Comparison of ENCODE assay signal across 18 cellular contexts in genomic region chr4:94726524-94727123, GRCh38. TPM values are rescaled to one million over a fixed set of nuclear protein-coding genes. Genes with fewer than 3 reads are reported as not detected.
A peak's percentile ranks its signal among the peaks of the same experiment; 100 is the strongest.
DNase-seq lines count a peak whose midpoint lies in the region; ATAC-seq and TF ChIP-seq lines count a peak whose summit lies in the region.
"Had no signal": no experiment of that assay in that cellular context is flagged by ENCODE, and none has a peak within 500 bp of the region (broad histone marks: within the 10 kb centered on the region; RNA-seq: fewer than 3 reads in every experiment).

No MANE protein-coding gene starts in this region.

- TF ChIP-seq CTCF in HEK293 (tag by site-specific recombination; IDR thresholded peaks at IDR 0.05) (no peak), nephron (IDR thresholded peaks at IDR 0.05; ENCODE audit: unreplicated experiment in 3 of 3) (no peak), foreskin keratinocyte (conservative IDR thresholded peaks at IDR 0.05) (no peak), gastroesophageal sphincter (IDR thresholded peaks at IDR 0.05) (no peak)

- POLR2A ChIA-PET in HEK293 (lab: Yijun Ruan, JAX): no interaction called here

- H3K27me3 Mint-ChIP-seq in activated T-cell treated with anti-CD3 and anti-CD28 coated beads, Interleukin-2, amount 50 U/mL, for 72 hours (ENCODE audit: low read depth): peaks cover 6% of the 10 kb centered on the region
- H3K27me3 Mint-ChIP-seq in nephron (ENCODE audit: low read depth): no peaks in the 10 kb centered on the region
- peaks cover 6% of the 10 kb centered on the region for H3K27me3 Mint-ChIP-seq in activated CD4-positive, alpha-beta T cell treated with anti-CD3 and anti-CD28 coated beads, Interleukin-2, amount 10 ng/mL, durations not matched to agents 24 days and 14 days
- H3K27me3 Mint-ChIP-seq: CD4-positive, alpha-beta memory T cell had no signal

- H3K9me3 Mint-ChIP-seq in activated T-cell treated with anti-CD3 and anti-CD28 coated beads, Interleukin-2, amount 50 U/mL, for 72 hours: no peaks in the 10 kb centered on the region
- H3K9me3 Mint-ChIP-seq in nephron: no peaks in the 10 kb centered on the region
- H3K9me3 Mint-ChIP-seq in activated CD4-positive, alpha-beta T cell treated with anti-CD3 and anti-CD28 coated beads, Interleukin-2, amount 10 ng/mL, durations not matched to agents 24 days and 14 days: no peaks in the 10 kb centered on the region
- H3K9me3 Mint-ChIP-seq: CD4-positive, alpha-beta memory T cell had no signal

- peaks cover 33% of the 10 kb centered on the region for H3K27me3 ChIP-seq in foreskin keratinocyte
- no peaks in the 10 kb centered on the region for H3K27me3 ChIP-seq in gastroesophageal sphincter

- H3K4me3 ChIP-seq in HEK293 (ENCODE audit: low read depth, low read length): no peak overlapping the region
- H3K4me3 ChIP-seq in gastroesophageal sphincter: no peak overlapping the region

- H3K9me3 ChIP-seq in HEK293 (ENCODE audit: control insufficient read depth, insufficient read depth, low read depth, low read length): no peaks in the 10 kb centered on the region
- no peaks in the 10 kb centered on the region for H3K9me3 ChIP-seq in gastroesophageal sphincter

- 43 to 64% methylated on average over 1 of the region's 1 CpG for WGBS in gastroesophageal sphincter (ENCODE audit: low coverage in 1 of 2), 2 donors

- TF ChIP-seq POLR2A in gastroesophageal sphincter (IDR thresholded peaks at IDR 0.05): no peak

- no peak for ATAC-seq in activated T-cell treated with anti-CD3 and anti-CD28 coated beads, Interleukin-2, amount 50 U/mL, for 72 hours (replicated peaks in 1 of 2)
- no peak for ATAC-seq in foreskin keratinocyte
- ATAC-seq in gastroesophageal sphincter: no peak
- ATAC-seq: HCT116 had no signal

- H3K36me3 Mint-ChIP-seq in activated T-cell treated with anti-CD3 and anti-CD28 coated beads, Interleukin-2, amount 50 U/mL, for 72 hours (ENCODE audit: insufficient read depth in 2 of 2): no peaks in the 10 kb centered on the region
- no peaks in the 10 kb centered on the region for H3K36me3 Mint-ChIP-seq in nephron (ENCODE audit: low read depth)
- H3K36me3 Mint-ChIP-seq in activated CD4-positive, alpha-beta T cell treated with anti-CD3 and anti-CD28 coated beads, Interleukin-2, amount 10 ng/mL, durations not matched to agents 24 days and 14 days (ENCODE audit: low read depth): no peaks in the 10 kb centered on the region
- H3K36me3 Mint-ChIP-seq: CD4-positive, alpha-beta memory T cell had no signal

- H3K27ac Mint-ChIP-seq in activated T-cell treated with anti-CD3 and anti-CD28 coated beads, Interleukin-2, amount 50 U/mL, for 72 hours: peak overlapping the region; percentile 62
- peak overlapping the region in 2 of 3 experiments; percentile 38 to 46 for H3K27ac Mint-ChIP-seq in nephron
- no peak overlapping the region for H3K27ac Mint-ChIP-seq in activated CD4-positive, alpha-beta T cell treated with anti-CD3 and anti-CD28 coated beads, Interleukin-2, amount 10 ng/mL, durations not matched to agents 24 days and 14 days
- H3K27ac Mint-ChIP-seq: CD4-positive, alpha-beta memory T cell had no signal

- intact Hi-C loops in activated CD4-positive, alpha-beta T cell treated with anti-CD3 and anti-CD28 coated beads, Interleukin-2, amount 10 ng/mL, durations not matched to agents 24 days and 14 days (cut with micrococcal nuclease): no loop called here

- no peaks in the 10 kb centered on the region for H3K36me3 ChIP-seq in HEK293 (ENCODE audit: control insufficient read depth in 2 of 2, insufficient read depth in 1 of 2, low read length in 2 of 2)
- H3K36me3 ChIP-seq in gastroesophageal sphincter: no peaks in the 10 kb centered on the region

- CTCF ChIA-PET in HEK293 (lab: Yijun Ruan, JAX): no interaction called here

- TF ChIP-seq EP300 in gastroesophageal sphincter (IDR thresholded peaks at IDR 0.05): no peak

- no peaks in the 10 kb centered on the region for H3K4me1 Mint-ChIP-seq in activated T-cell treated with anti-CD3 and anti-CD28 coated beads, Interleukin-2, amount 50 U/mL, for 72 hours (ENCODE audit: low read depth)
- peaks cover 6% of the 10 kb centered on the region for H3K4me1 Mint-ChIP-seq in nephron
- H3K4me1 Mint-ChIP-seq in activated CD4-positive, alpha-beta T cell treated with anti-CD3 and anti-CD28 coated beads, Interleukin-2, amount 10 ng/mL, durations not matched to agents 24 days and 14 days: no peaks in the 10 kb centered on the region
- H3K4me1 Mint-ChIP-seq: CD4-positive, alpha-beta memory T cell had no signal

- H3K27ac ChIP-seq in HEK293 (ENCODE audit: extremely low read depth, low read depth, low read length) (no peak overlapping the region), foreskin keratinocyte (no peak overlapping the region), gastroesophageal sphincter (no peak overlapping the region)
- H3K27ac ChIP-seq: 22Rv1, HL-60 had no signal

- H3K4me1 ChIP-seq in HEK293 (ENCODE audit: control insufficient read depth, insufficient read depth, low read length) (no peaks in the 10 kb centered on the region), foreskin keratinocyte (no peaks in the 10 kb centered on the region), gastroesophageal sphincter (no peaks in the 10 kb centered on the region)

- DNase-seq in activated T-cell treated with anti-CD3 and anti-CD28 coated beads, Interleukin-2, amount 50 U/mL, for 72 hours: no peak
- DNase-seq in activated T-cell treated with anti-CD3 and anti-CD28 coated beads, Interleukin-2, amount 50 U/mL, for 1 hour: no peak
- DNase-seq in foreskin keratinocyte (no peak), DMS 273 (lab: John Stamatoyannopoulos, UW; ENCODE audit: unreplicated experiment) (no peak)
- DNase-seq in activated CD4-positive, alpha-beta T cell treated with anti-CD3 and anti-CD28 coated beads, Interleukin-2, amount 10 ng/mL, durations not matched to agents 24 days and 14 days: no peak
- DNase-seq: AML-193; C1 segment of cervical spinal cord; CD4-positive, alpha-beta memory T cell; DMS153; DMS79 treated with DMSO at 0.1 percent for 48 hours; EL; GDM1 had no signal

- no peak overlapping the region for H3K4me3 Mint-ChIP-seq in activated T-cell treated with anti-CD3 and anti-CD28 coated beads, Interleukin-2, amount 50 U/mL, for 72 hours
- H3K4me3 Mint-ChIP-seq in nephron: no peak overlapping the region
- no peak overlapping the region for H3K4me3 Mint-ChIP-seq in activated CD4-positive, alpha-beta T cell treated with anti-CD3 and anti-CD28 coated beads, Interleukin-2, amount 10 ng/mL, durations not matched to agents 24 days and 14 days
- H3K4me3 Mint-ChIP-seq: CD4-positive, alpha-beta memory T cell had no signal

TF ChIP-seq in HEK293, 187 proteins besides CTCF, POLR2A, EP300 and RAD21 (continues in another document):
- no peak for TF ChIP-seq ZNF561 (tag by site-specific recombination; IDR thresholded peaks at IDR 0.05; ENCODE audit: borderline replicate concordance)
- TF ChIP-seq ZNF114 (tag by site-specific recombination; IDR thresholded peaks at IDR 0.05): 0 out of 2 replicates have a peak, but pooled peaks have one; percentile 54
- TF ChIP-seq ZNF529 (tag by site-specific recombination; IDR thresholded peaks at IDR 0.05; ENCODE audit: insufficient replicate concordance): no peak
- no peak for TF ChIP-seq ZNF510 (tag by site-specific recombination; IDR thresholded peaks at IDR 0.05; ENCODE audit: insufficient replicate concordance)
- no peak for TF ChIP-seq KLF16 (tag by site-specific recombination; IDR thresholded peaks at IDR 0.05)
- no peak for TF ChIP-seq ZNF747 (tag by site-specific recombination; IDR thresholded peaks at IDR 0.05)
- no peak for TF ChIP-seq ZNF48 (tag by site-specific recombination; IDR thresholded peaks at IDR 0.05)
- TF ChIP-seq BCL6B (tag by site-specific recombination; IDR thresholded peaks at IDR 0.05): no peak
- TF ChIP-seq ZSCAN4 (tag by site-specific recombination; IDR thresholded peaks at IDR 0.05): no peak
- peak; percentile 76 for TF ChIP-seq ZNF366 (tag by site-specific recombination; conservative IDR thresholded peaks at IDR 0.05)

RNA-seq across cellular contexts. Expression of gene BMPR1B, which starts 31.1 kb away (rescaled TPM):
- total RNA-seq in activated T-cell treated with anti-CD3 and anti-CD28 coated beads, Interleukin-2, amount 50 U/mL, for 72 hours: not detected
- 0.10 and 0.21 TPM in 2 replicates for total RNA-seq in foreskin keratinocyte
- polyA plus RNA-seq in foreskin keratinocyte: 0.02 and 0.06 TPM in 2 replicates
- 10 to 100 TPM; 10.5 to 40.9 (median 20.3) TPM for total RNA-seq in gastroesophageal sphincter
- total RNA-seq in activated CD4-positive, alpha-beta T cell treated with anti-CD3 and anti-CD28 coated beads, Interleukin-2, amount 10 ng/mL, durations not matched to agents 24 days and 14 days: not detected in 2 replicates
- polyA plus RNA-seq: CD4-positive, alpha-beta memory T cell had no signal
